11 cellular contexts compared by ENCODE assay signal in the genomic region with DNA sequence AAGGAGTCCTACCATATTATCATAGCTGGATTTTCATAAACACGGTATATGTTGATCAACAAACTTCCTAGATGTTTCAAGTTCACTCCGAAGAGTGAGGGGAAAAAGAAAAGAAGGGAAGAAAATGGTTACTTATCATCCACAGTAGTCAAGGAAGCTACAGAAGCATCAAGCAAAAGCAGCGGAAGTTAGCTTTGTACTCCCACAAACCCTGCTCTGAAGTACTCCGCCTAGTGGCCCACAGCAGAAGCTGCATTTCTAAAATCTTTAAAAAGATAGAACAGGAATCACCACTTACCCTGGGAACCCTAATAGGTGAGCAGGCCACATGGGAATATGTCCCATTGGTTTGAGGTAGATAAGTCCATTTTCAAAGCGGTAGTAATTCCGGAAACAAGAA. TPM values are rescaled to one million over a fixed set of nuclear protein-coding genes. Genes with fewer than 3 reads are reported as not detected.
DNase-seq lines count a peak whose midpoint lies in the region; ATAC-seq and TF ChIP-seq lines count a peak whose summit lies in the region.
"Had no signal": no experiment of that assay in that cellular context is flagged by ENCODE, and none has a peak within 500 bp of the region (broad histone marks: within the 10 kb centered on the region; RNA-seq: fewer than 3 reads in every experiment).

No MANE protein-coding gene starts in this region.

- H3K9me3 ChIP-seq in heart right ventricle (peaks cover 0 to 13% (median 0%) of the 10 kb centered on the region in 11 donors), OCI-LY7 (ENCODE audit: low read length) (no peaks in the 10 kb centered on the region), fibroblast of lung (ENCODE audit: control insufficient read depth, insufficient read depth, low read depth, low read length) (no peaks in the 10 kb centered on the region), transverse colon (no peaks in the 10 kb centered on the region), thyroid gland (no peaks in the 10 kb centered on the region)

- CTCF ChIA-PET in OCI-LY7 (lab: Charles Lee; ENCODE audit: unreplicated experiment): no interaction called here

- peak in 6 of 9 donors; percentile 21 to 44 (median 34) for TF ChIP-seq CTCF in heart right ventricle (IDR thresholded peaks at IDR 0.05)
- peak; percentile 78 for TF ChIP-seq CTCF in OCI-LY7 (conservative IDR thresholded peaks at IDR 0.05; ENCODE audit: low read length)
- TF ChIP-seq CTCF in fibroblast of lung (conservative IDR thresholded peaks at IDR 0.05 in 1 of 2, IDR thresholded peaks at IDR 0.05 in 1 of 2; ENCODE audit: low read depth in 1 of 2, low read length in 2 of 2): peak; percentile 30 to 47
- peak in 3 of 5 experiments; percentile 20 to 43 (median 34) for TF ChIP-seq CTCF in transverse colon (IDR thresholded peaks at IDR 0.05)
- peak in 2 of 6 experiments; percentile 10 to 44 for TF ChIP-seq CTCF in thyroid gland (IDR thresholded peaks at IDR 0.05)

- intact Hi-C loops in heart right ventricle (cut with DNase I) (no loop called here), cardiac septum (cut with DNase I) (no loop called here), OCI-LY7 (cut with micrococcal nuclease; ENCODE audit: unreplicated experiment) (no loop called here), transverse colon (cut with DNase I; ENCODE audit: low total_unique reads) (no loop called here), thyroid gland (cut with DNase I) (no loop called here)

- H3K4me1 ChIP-seq in heart right ventricle (no peaks in the 10 kb centered on the region), OCI-LY7 (ENCODE audit: insufficient read depth, low read length, poor library complexity, severe bottlenecking) (no peaks in the 10 kb centered on the region), fibroblast of lung (ENCODE audit: control insufficient read depth, extremely low read depth, insufficient read depth, low read length) (no peaks in the 10 kb centered on the region), transverse colon (no peaks in the 10 kb centered on the region), thyroid gland (no peaks in the 10 kb centered on the region)

- POLR2A ChIA-PET in OCI-LY7 (lab: Charles Lee): interaction anchor here (0.8 kb wide), 2 partner anchors 9 to 28 kb away, joined by 3 read pairs; no protein-coding TSS in a partner anchor

- in situ Hi-C loops in transverse colon (cut with MboI; ENCODE audit: low pct_ligation_motif_present in 1 of 4, low pct_unique_long_range_greater_than_20kb in 1 of 4, low sequenced_read_pairs in 3 of 4): no loop called here

- TF ChIP-seq EP300 in transverse colon (IDR thresholded peaks at IDR 0.05; ENCODE audit: low read depth): no peak

- H3K9me2 ChIP-seq in OCI-LY7 (ENCODE audit: insufficient read depth, low read length): no peaks in the 10 kb centered on the region

- no peaks in the 10 kb centered on the region for H4K20me1 ChIP-seq in OCI-LY7 (ENCODE audit: insufficient read depth, low read length)
- no peaks in the 10 kb centered on the region for H4K20me1 ChIP-seq in fibroblast of lung (ENCODE audit: control insufficient read depth, extremely low read depth, insufficient read depth, low read length)

- H3K36me3 ChIP-seq in heart right ventricle (no peaks in the 10 kb centered on the region), OCI-LY7 (ENCODE audit: insufficient read depth, low read length) (no peaks in the 10 kb centered on the region), fibroblast of lung (ENCODE audit: control insufficient read depth, insufficient read depth, low read length) (no peaks in the 10 kb centered on the region), transverse colon (no peaks in the 10 kb centered on the region), thyroid gland (no peaks in the 10 kb centered on the region)

- WGBS in heart right ventricle, 2 donors: 52 to 56% methylated on average over 6 of the region's 6 CpGs
- WGBS in transverse colon (ENCODE audit: low coverage in 1 of 2), 2 donors: 45 to 70% methylated on average over 6 of the region's 6 CpGs
- WGBS in thyroid gland, 2 donors: 51 to 63% methylated on average over 6 of the region's 6 CpGs

- H3K79me2 ChIP-seq in OCI-LY7 (ENCODE audit: insufficient read depth, low read depth, low read length) (no peaks in the 10 kb centered on the region), fibroblast of lung (ENCODE audit: control insufficient read depth, insufficient read depth, low read length) (no peaks in the 10 kb centered on the region)

- H3K4me2 ChIP-seq in OCI-LY7 (ENCODE audit: low read length) (no peak overlapping the region), fibroblast of lung (ENCODE audit: extremely low read depth, insufficient read depth, low read length) (no peak overlapping the region)

- ATAC-seq in heart right ventricle (no peak), HG03460 (IDR thresholded peaks at IDR 0.05; ENCODE audit: unreplicated experiment) (no peak)

- H3K27me3 ChIP-seq in heart right ventricle: no peaks in the 10 kb centered on the region
- no peaks in the 10 kb centered on the region for H3K27me3 ChIP-seq in fibroblast of lung (ENCODE audit: control insufficient read depth, insufficient read depth, low read length)
- H3K27me3 ChIP-seq in transverse colon: no peaks in the 10 kb centered on the region
- H3K27me3 ChIP-seq in thyroid gland: no peaks in the 10 kb centered on the region

- H2AFZ ChIP-seq in OCI-LY7 (ENCODE audit: low read length): no peak overlapping the region; the same call in 1 of the 2 replicates
- H2AFZ ChIP-seq in fibroblast of lung (ENCODE audit: low read length): no peak overlapping the region

- DNase-seq in heart right ventricle: no peak
- no peak for DNase-seq in cardiac septum (ENCODE audit: low spot score)
- DNase-seq in OCI-LY7 (ENCODE audit: low spot score): peak; percentile 35
- DNase-seq in fibroblast of lung (ENCODE audit: low read depth in 2 of 2): no peak
- no peak for DNase-seq in transverse colon
- DNase-seq in activated CD4-positive, alpha-beta T cell treated with anti-CD3 and anti-CD28 coated beads, Interleukin-2, amount 50 U/mL, for 1 hour: no peak
- DNase-seq in thyroid gland: no peak
- DNase-seq: aorta, NCI-H774, T-helper 1 cell had no signal

- no peak overlapping the region for H3K9ac ChIP-seq in fibroblast of lung (ENCODE audit: insufficient read depth, low read length)

- no TSS peak for BruUV-seq in OCI-LY7 (replicated peaks; lab: Mats Ljungman, UMichigan)

- no peak overlapping the region for H3K4me3 ChIP-seq in heart right ventricle
- H3K4me3 ChIP-seq in OCI-LY7 (ENCODE audit: low read depth, low read length, poor library complexity, severe bottlenecking): no peak overlapping the region
- no peak overlapping the region for H3K4me3 ChIP-seq in fibroblast of lung (replicated peaks in 1 of 4; ENCODE audit: control extremely low read depth in 1 of 4, insufficient read depth in 1 of 4, low read depth in 3 of 4, low read length in 4 of 4)
- H3K4me3 ChIP-seq in transverse colon: no peak overlapping the region
- H3K4me3 ChIP-seq in thyroid gland (replicated peaks in 1 of 3): no peak overlapping the region

- H3K27ac ChIP-seq in heart right ventricle (no peak overlapping the region), OCI-LY7 (ENCODE audit: low read depth, low read length, poor library complexity, severe bottlenecking) (no peak overlapping the region), fibroblast of lung (ENCODE audit: insufficient read depth, low read length) (no peak overlapping the region), transverse colon (no peak overlapping the region), thyroid gland (no peak overlapping the region)

- no peak for TF ChIP-seq POLR2A in transverse colon (IDR thresholded peaks at IDR 0.05)
- TF ChIP-seq POLR2A in thyroid gland (IDR thresholded peaks at IDR 0.05): no peak

RNA-seq across cellular contexts. Expression of a gene that starts 28.5 kb away (rescaled TPM):
- 10 to 100 TPM; 21.5 to 33.6 (median 29.4) TPM for total RNA-seq in heart right ventricle
- 10 to 100 TPM; 41.6 to 44.7 TPM for polyA plus RNA-seq in heart right ventricle
- 33.0 TPM for total RNA-seq in cardiac septum
- 37.8 and 56.8 TPM in 2 replicates for total RNA-seq in OCI-LY7 (2014; rRNA removed; shearing (Covaris generic))
- 70.9 and 71.3 TPM in 2 replicates for total RNA-seq in OCI-LY7 (2022)
- total RNA-seq in fibroblast of lung: 21.0 and 30.3 TPM in 2 replicates
- polyA plus RNA-seq in fibroblast of lung: 31.1 and 35.7 TPM in 2 replicates
- 44.6 and 44.9 TPM in 2 replicates for polyA plus RNA-seq in fibroblast of lung (2012)
- polyA minus RNA-seq in fibroblast of lung (ENCODE audit: low replicate concordance): 0.56 TPM in 1 of 2 replicates, not detected in the other
- total RNA-seq in transverse colon: 10 to 100 TPM in 3 of 4 donors, 1 to 10 TPM in 1; 7.1 to 42.2 (median 19.4) TPM
- 10 to 100 TPM; 26.7 to 50.9 (median 35.2) TPM for total RNA-seq in thyroid gland
